8 cellular contexts compared by ENCODE assay signal in the genomic region with DNA sequence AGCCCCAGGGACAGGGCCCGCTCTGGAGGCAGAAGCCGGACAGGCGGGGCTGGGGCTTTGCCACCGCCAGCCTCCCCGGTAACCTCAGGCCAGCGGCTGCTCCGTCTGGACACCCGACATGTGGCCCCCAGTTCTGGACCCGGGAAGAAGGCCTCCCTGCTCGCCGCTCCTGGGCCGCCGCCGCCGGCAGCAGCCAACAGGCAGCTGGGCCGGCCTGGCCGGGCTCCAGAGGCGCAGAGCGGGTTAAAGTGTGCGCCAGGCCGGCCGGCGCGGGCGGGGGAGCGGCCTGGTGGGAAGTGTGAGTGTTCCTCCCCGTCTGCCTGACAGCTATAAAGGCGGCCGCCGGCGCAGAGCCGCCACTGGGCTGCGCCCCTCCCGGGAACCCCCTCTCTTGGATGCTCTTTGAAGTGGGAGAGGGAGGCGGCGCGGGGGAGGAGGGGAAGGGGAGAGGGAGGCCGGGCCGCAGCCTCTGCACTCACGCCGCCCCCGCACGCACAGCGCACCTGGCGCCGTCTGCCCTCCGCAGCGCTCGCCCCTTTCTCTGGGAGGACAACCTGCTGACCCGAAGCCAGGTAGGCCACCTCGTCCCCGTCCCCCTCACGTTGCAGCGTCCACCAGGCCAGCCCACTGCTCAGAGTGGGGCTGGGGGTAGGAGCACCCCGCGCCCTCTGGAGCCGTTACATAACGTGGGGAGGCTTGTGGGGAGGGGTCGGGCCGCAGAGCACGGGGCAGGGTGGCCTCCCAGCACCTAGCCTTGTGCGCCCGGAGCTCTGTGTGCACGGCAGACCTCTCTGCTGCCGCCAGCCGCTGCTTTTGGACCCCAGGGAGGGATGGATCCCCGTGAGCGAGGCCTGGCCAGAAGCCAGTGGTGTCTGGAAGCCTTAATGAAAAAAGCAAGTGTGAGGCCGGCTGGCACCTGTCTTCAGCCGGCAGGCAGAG. TPM values are rescaled to one million over a fixed set of nuclear protein-coding genes. Genes with fewer than 3 reads are reported as not detected.
DNase-seq lines count a peak whose midpoint lies in the region; ATAC-seq, FAIRE-seq and TF ChIP-seq lines count a peak whose summit lies in the region.

A gene (plus strand): TSS at position 359 of the 939 bp plus-strand sequence. CDS start 2,009 bp downstream, outside the sequence.

- H3K27me3 ChIP-seq in astrocyte (ENCODE audit: insufficient read depth, low read length) = peaks cover 9% of the 10 kb centered on the region

- FAIRE-seq in astrocyte (lab: Jason Lieb, UNC) = no peak

- TF ChIP-seq CTCF in GM10248 (IDR thresholded peaks at IDR 0.05; ENCODE audit: control extremely low read depth, extremely low read depth, low read depth, missing control alignments) = no peak
- no peak for TF ChIP-seq CTCF in astrocyte (IDR thresholded peaks at IDR 0.05; ENCODE audit: insufficient read depth, low read depth, low read length)

- H3K27ac Mint-ChIP-seq in astrocyte (ENCODE audit: unreplicated experiment) = no peak within 1 kb of the TSS
- H3K27ac Mint-ChIP-seq in effector memory CD8-positive, alpha-beta T cell = no peak within 1 kb of the TSS

- H3K4me3 ChIP-seq in astrocyte (ENCODE audit: insufficient read depth, low read depth, low read length) = no peak within 1 kb of the TSS

- peaks cover 10% of the 10 kb centered on the region for H3K4me1 ChIP-seq in astrocyte (ENCODE audit: insufficient read depth, low read length)

- H3K4me3 Mint-ChIP-seq in astrocyte (ENCODE audit: unreplicated experiment) = no peak within 1 kb of the TSS
- no peak within 1 kb of the TSS for H3K4me3 Mint-ChIP-seq in effector memory CD8-positive, alpha-beta T cell

- H2AFZ ChIP-seq in astrocyte (ENCODE audit: low read depth, low read length) = peak within 1 kb of the TSS; percentile 34

- CTCF ChIA-PET in GM10248 (lab: Yijun Ruan, JAX) = interaction anchor here (1.0 to 4.3 kb wide), 6 partner anchors 9 to 564 kb away, joined by 3 to 34 read pairs (median 6); no protein-coding TSS in a partner anchor

- peaks cover 38% of the 10 kb centered on the region for H3K27me3 Mint-ChIP-seq in astrocyte (ENCODE audit: low read depth, unreplicated experiment)
- peaks cover 41 to 82% of the 10 kb centered on the region in 2 donors for H3K27me3 Mint-ChIP-seq in effector memory CD8-positive, alpha-beta T cell

- peaks cover 4% of the 10 kb centered on the region for H4K20me1 ChIP-seq in astrocyte (ENCODE audit: insufficient read depth, low read length)

- no peaks in the 10 kb centered on the region for H3K9me3 ChIP-seq in astrocyte (ENCODE audit: insufficient read depth, low read depth, low read length)

- H3K36me3 Mint-ChIP-seq in astrocyte (ENCODE audit: low read depth, unreplicated experiment) = no peaks in the 10 kb centered on the region
- no peaks in the 10 kb centered on the region for H3K36me3 Mint-ChIP-seq in effector memory CD8-positive, alpha-beta T cell (ENCODE audit: insufficient read depth)

- H3K9me3 Mint-ChIP-seq in astrocyte (ENCODE audit: unreplicated experiment) = no peaks in the 10 kb centered on the region
- no peaks in the 10 kb centered on the region for H3K9me3 Mint-ChIP-seq in effector memory CD8-positive, alpha-beta T cell

- H3K4me1 Mint-ChIP-seq in astrocyte (ENCODE audit: low read depth, unreplicated experiment) = peaks cover 2% of the 10 kb centered on the region
- peaks cover 0 to 5% of the 10 kb centered on the region in 2 donors for H3K4me1 Mint-ChIP-seq in effector memory CD8-positive, alpha-beta T cell (ENCODE audit: low read depth in 2 of 2)

- no peak within 1 kb of the TSS for H3K27ac ChIP-seq in astrocyte (ENCODE audit: low read depth, low read length)

- POLR2A ChIA-PET in GM10248 (lab: Yijun Ruan, JAX) = no interaction called here

- no peak for ATAC-seq in HG03097 (IDR thresholded peaks at IDR 0.05; ENCODE audit: low FRiP score, unreplicated experiment)
- ATAC-seq in effector memory CD8-positive, alpha-beta T cell (replicated peaks) = no peak

- no peaks in the 10 kb centered on the region for H3K79me2 ChIP-seq in astrocyte (ENCODE audit: insufficient read depth, low read length)

- no peak within 1 kb of the TSS for H3K9ac ChIP-seq in astrocyte (ENCODE audit: low read length)

- H3K36me3 ChIP-seq in astrocyte (ENCODE audit: insufficient read depth, low read length) = no peaks in the 10 kb centered on the region

- peak within 1 kb of the TSS; percentile 55 for H3K4me2 ChIP-seq in astrocyte (ENCODE audit: low read length)

- DNase-seq in GM10248 (ENCODE audit: extremely low spot score) (peak; percentile 56), NCI-H345 (lab: John Stamatoyannopoulos, UW) (peak; percentile 67), astrocyte (ENCODE audit: low read depth) (peak; percentile 36), iris pigment epithelial cell (ENCODE audit: low read depth) (peak; percentile 63), 8988T (no peak)
- peak; percentile 19 to 28 for DNase-seq in stimulated activated CD4-positive, alpha-beta T cell treated with anti-CD3 and anti-CD28 coated beads, Interleukin-15, amount 100 ng/mL, for 1 hour (ENCODE audit: low read depth in 1 of 2, low spot score in 1 of 2)
- no peak for DNase-seq in effector memory CD8-positive, alpha-beta T cell

RNA-seq across cellular contexts. Expression of the gene that starts here (rescaled TPM):
- 0.52 and 0.58 TPM in 2 replicates for total RNA-seq in astrocyte

Comparison
In these comparisons a context has a peak if more than half of its experiments do, and no peak if none do; other contexts are left out.
1. Peak in DNase-seq and H3K4me2 ChIP-seq in astrocyte; RNA of the gene not detected or under 1 TPM.
2. DNase-seq: peak in GM10248 (single experiment), NCI-H345 (single experiment), iris pigment epithelial cell (single experiment) and stimulated activated CD4-positive, alpha-beta T cell treated with anti-CD3 and anti-CD28 coated beads, Interleukin-15, amount 100 ng/mL, for 1 hour (2 of 2); none in 8988T (single experiment) and effector memory CD8-positive, alpha-beta T cell (0 of 3).